ENCODE assay signal across 8 cellular contexts in the genomic region with DNA sequence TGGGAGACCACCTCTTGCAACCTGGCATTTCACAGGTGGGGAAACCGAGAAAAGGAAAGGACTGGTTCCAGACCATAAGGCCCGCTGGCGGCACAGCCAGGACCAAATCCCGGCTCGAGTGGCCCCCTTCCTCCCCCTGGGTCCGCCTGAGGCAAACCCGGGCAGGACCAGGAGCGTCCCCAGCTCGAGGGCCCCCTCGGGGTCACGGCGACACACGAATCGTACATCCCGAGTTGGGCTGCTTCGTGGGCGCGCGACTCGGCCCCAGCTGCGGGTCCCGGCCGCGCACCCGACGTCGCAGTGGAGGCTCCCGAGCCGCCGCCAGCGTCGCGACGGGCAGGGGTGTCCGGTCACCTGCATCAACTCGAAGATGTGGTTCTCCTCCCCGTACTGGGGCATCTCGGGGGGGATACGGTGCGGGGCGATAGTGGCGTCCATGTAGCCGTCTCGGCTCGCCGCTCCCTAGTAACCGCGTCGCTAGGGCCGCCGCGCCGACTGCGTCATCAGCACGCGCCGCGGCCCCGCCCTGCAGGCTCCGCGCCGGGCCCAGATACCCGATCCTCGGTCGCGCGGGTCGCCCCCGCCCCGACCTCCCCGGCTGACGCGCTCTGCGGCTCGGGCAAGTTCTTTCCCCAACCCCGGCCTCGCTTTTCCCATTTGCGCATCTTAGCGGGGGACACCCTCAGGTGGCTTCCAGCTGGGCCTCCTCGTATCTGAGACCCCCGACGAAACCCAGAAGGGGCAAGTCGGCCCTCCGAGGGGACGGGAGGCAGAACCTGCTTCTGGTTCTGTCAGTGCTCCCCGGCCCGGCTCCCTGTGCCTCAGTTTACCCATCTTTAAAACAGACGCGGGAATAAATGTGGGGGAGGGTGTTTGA. TPM values are rescaled to one million over a fixed set of nuclear protein-coding genes. Genes with fewer than 3 reads are reported as not detected.
DNase-seq lines count a peak whose midpoint lies in the region; ATAC-seq and TF ChIP-seq lines count a peak whose summit lies in the region.

A gene with protein sequence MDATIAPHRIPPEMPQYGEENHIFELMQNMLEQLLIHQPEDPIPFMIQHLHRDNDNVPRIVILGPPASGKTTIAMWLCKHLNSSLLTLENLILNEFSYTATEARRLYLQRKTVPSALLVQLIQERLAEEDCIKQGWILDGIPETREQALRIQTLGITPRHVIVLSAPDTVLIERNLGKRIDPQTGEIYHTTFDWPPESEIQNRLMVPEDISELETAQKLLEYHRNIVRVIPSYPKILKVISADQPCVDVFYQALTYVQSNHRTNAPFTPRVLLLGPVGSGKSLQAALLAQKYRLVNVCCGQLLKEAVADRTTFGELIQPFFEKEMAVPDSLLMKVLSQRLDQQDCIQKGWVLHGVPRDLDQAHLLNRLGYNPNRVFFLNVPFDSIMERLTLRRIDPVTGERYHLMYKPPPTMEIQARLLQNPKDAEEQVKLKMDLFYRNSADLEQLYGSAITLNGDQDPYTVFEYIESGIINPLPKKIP (minus strand): TSS at position 467 of the 877 bp plus-strand sequence. CDS start 29 bp downstream, at position 438.

- peak within 1 kb of the TSS; percentile 78 for H3K4me3 Mint-ChIP-seq in activated T-helper 2 cell treated with anti-CD3 and anti-CD28 coated beads, Interferon-gamma antibody, Interleukin-2, Interleukin-4, amounts not matched to agents 10 μg/mL and 5 μg/mL and 100 μg/mL, durations not matched to agents 14 hours and 24 hours and 36 hours (ENCODE audit: low read depth)
- H3K4me3 Mint-ChIP-seq in naive thymus-derived CD4-positive, alpha-beta T cell = peak within 1 kb of the TSS; percentile 73 to 93 (median 81)
- H3K4me3 Mint-ChIP-seq in stimulated activated effector memory CD8-positive, alpha-beta T cell treated with anti-CD3 and anti-CD28 coated beads, Interleukin-12 subunit alpha, Interleukin-12 subunit beta, amount 100 ng/mL, for 72 hours = peak within 1 kb of the TSS; percentile 70

- no peaks in the 10 kb centered on the region for H3K9me2 ChIP-seq in PC-9 (ENCODE audit: insufficient read depth)

- H3K4me2 ChIP-seq in PC-9 = peak within 1 kb of the TSS; percentile 91

- BruUV-seq in PC-9 (replicated peaks; lab: Mats Ljungman, UMichigan) = no TSS peak

- ATAC-seq in GM18519 (IDR thresholded peaks at IDR 0.05; ENCODE audit: low FRiP score, unreplicated experiment) (peak; percentile 48), HG03521 (IDR thresholded peaks at IDR 0.05; ENCODE audit: unreplicated experiment) (peak; percentile 71)
- ATAC-seq in naive thymus-derived CD4-positive, alpha-beta T cell = peak; percentile 91
- peak; percentile 91 for ATAC-seq in stimulated activated effector memory CD8-positive, alpha-beta T cell treated with anti-CD3 and anti-CD28 coated beads, Interleukin-12 subunit alpha, Interleukin-12 subunit beta, amount 100 ng/mL, for 72 hours

- intact Hi-C loops in PC-9 (cut with micrococcal nuclease; ENCODE audit: unreplicated experiment) = no loop called here
- intact Hi-C loops in activated T-helper 2 cell treated with anti-CD3 and anti-CD28 coated beads, Interferon-gamma antibody, Interleukin-2, Interleukin-4, amounts not matched to agents 10 μg/mL and 5 μg/mL and 100 μg/mL, durations not matched to agents 14 hours and 24 hours and 36 hours (cut with micrococcal nuclease) = loop anchor here (2.0 to 5.0 kb wide), 2 partner anchors 207 to 801 kb away; a partner anchor contains a TSS
- intact Hi-C loops in naive thymus-derived CD4-positive, alpha-beta T cell (cut with micrococcal nuclease) = loop anchor here (1.0 to 2.0 kb wide), 5 partner anchors 24 to 472 kb away; a partner anchor contains a TSS

- TF ChIP-seq CTCF in AG04449 (IDR thresholded peaks at IDR 0.05; ENCODE audit: insufficient read depth, low read length, missing control alignments) (no peak), PC-9 (conservative IDR thresholded peaks at IDR 0.05) (no peak)

- no peaks in the 10 kb centered on the region for H3K79me2 ChIP-seq in PC-9 (ENCODE audit: low read depth)

- peaks cover 25% of the 10 kb centered on the region for H3K4me1 Mint-ChIP-seq in activated T-helper 2 cell treated with anti-CD3 and anti-CD28 coated beads, Interferon-gamma antibody, Interleukin-2, Interleukin-4, amounts not matched to agents 10 μg/mL and 5 μg/mL and 100 μg/mL, durations not matched to agents 14 hours and 24 hours and 36 hours (ENCODE audit: low read depth)
- H3K4me1 Mint-ChIP-seq in naive thymus-derived CD4-positive, alpha-beta T cell = peaks cover 5 to 30% (median 7%) of the 10 kb centered on the region in 7 donors
- peaks cover 34% of the 10 kb centered on the region for H3K4me1 Mint-ChIP-seq in stimulated activated effector memory CD8-positive, alpha-beta T cell treated with anti-CD3 and anti-CD28 coated beads, Interleukin-12 subunit alpha, Interleukin-12 subunit beta, amount 100 ng/mL, for 72 hours

- peak within 1 kb of the TSS; percentile 94 for H3K4me3 ChIP-seq in AG04449 (ENCODE audit: low read depth, low read length)
- peak within 1 kb of the TSS; percentile 97 for H3K4me3 ChIP-seq in PC-9
- peak within 1 kb of the TSS; percentile 98 for H3K4me3 ChIP-seq in naive thymus-derived CD4-positive, alpha-beta T cell (ENCODE audit: low read length)

- H3K36me3 ChIP-seq in PC-9 (ENCODE audit: low read depth) = no peaks in the 10 kb centered on the region
- H3K36me3 ChIP-seq in naive thymus-derived CD4-positive, alpha-beta T cell (ENCODE audit: control insufficient read depth in 2 of 3, insufficient read depth in 3 of 3, low read length in 3 of 3) = no peaks in the 10 kb centered on the region

- 0 out of 2 replicates have a peak, but pooled peaks cover 4% of the 10 kb centered on the region for H3K4me1 ChIP-seq in PC-9 (replicated peaks; ENCODE audit: insufficient read depth)
- peaks cover 0 to 6% of the 10 kb centered on the region in 2 donors for H3K4me1 ChIP-seq in naive thymus-derived CD4-positive, alpha-beta T cell (ENCODE audit: control insufficient read depth in 2 of 2, insufficient read depth in 2 of 2, low read length in 2 of 2)

- H3K36me3 Mint-ChIP-seq in activated T-helper 2 cell treated with anti-CD3 and anti-CD28 coated beads, Interferon-gamma antibody, Interleukin-2, Interleukin-4, amounts not matched to agents 10 μg/mL and 5 μg/mL and 100 μg/mL, durations not matched to agents 14 hours and 24 hours and 36 hours (ENCODE audit: low read depth) = no peaks in the 10 kb centered on the region
- H3K36me3 Mint-ChIP-seq in naive thymus-derived CD4-positive, alpha-beta T cell = no peaks in the 10 kb centered on the region
- no peaks in the 10 kb centered on the region for H3K36me3 Mint-ChIP-seq in stimulated activated effector memory CD8-positive, alpha-beta T cell treated with anti-CD3 and anti-CD28 coated beads, Interleukin-12 subunit alpha, Interleukin-12 subunit beta, amount 100 ng/mL, for 72 hours

- H3K27ac Mint-ChIP-seq in activated T-helper 2 cell treated with anti-CD3 and anti-CD28 coated beads, Interferon-gamma antibody, Interleukin-2, Interleukin-4, amounts not matched to agents 10 μg/mL and 5 μg/mL and 100 μg/mL, durations not matched to agents 14 hours and 24 hours and 36 hours = peak within 1 kb of the TSS; percentile 71
- peak within 1 kb of the TSS; percentile 71 to 89 (median 85) for H3K27ac Mint-ChIP-seq in naive thymus-derived CD4-positive, alpha-beta T cell
- peak within 1 kb of the TSS; percentile 52 for H3K27ac Mint-ChIP-seq in stimulated activated effector memory CD8-positive, alpha-beta T cell treated with anti-CD3 and anti-CD28 coated beads, Interleukin-12 subunit alpha, Interleukin-12 subunit beta, amount 100 ng/mL, for 72 hours

- no peaks in the 10 kb centered on the region for H3K27me3 ChIP-seq in PC-9 (ENCODE audit: insufficient read depth, low read depth)
- no peaks in the 10 kb centered on the region for H3K27me3 ChIP-seq in naive thymus-derived CD4-positive, alpha-beta T cell (ENCODE audit: control insufficient read depth in 2 of 2, insufficient read depth in 2 of 2, low read length in 2 of 2)

- peak within 1 kb of the TSS; percentile 45 for H3K27ac ChIP-seq in PC-9
- peak within 1 kb of the TSS; percentile 74 for H3K27ac ChIP-seq in naive thymus-derived CD4-positive, alpha-beta T cell (ENCODE audit: low read depth, low read length)

- peaks cover 22% of the 10 kb centered on the region for H3F3A ChIP-seq in PC-9 (ENCODE audit: insufficient read depth, low read depth)

- H2AFZ ChIP-seq in PC-9 = peak within 1 kb of the TSS; percentile 100

- DNase-seq in AG04449 (ENCODE audit: low read depth, low spot score) (no peak), PC-9 (peak; percentile 45 to 76), fibroblast of peridontal ligament (ENCODE audit: extremely low read depth) (peak; percentile 63)
- peak; percentile 72 for DNase-seq in activated T-helper 2 cell treated with anti-CD3 and anti-CD28 coated beads, Interferon-gamma antibody, Interleukin-2, Interleukin-4, amounts not matched to agents 10 μg/mL and 5 μg/mL and 100 μg/mL, durations not matched to agents 14 hours and 24 hours and 36 hours (ENCODE audit: low spot score)
- peak; percentile 69 to 88 (median 80) for DNase-seq in naive thymus-derived CD4-positive, alpha-beta T cell
- peak; percentile 85 to 87 for DNase-seq in stimulated activated effector memory CD8-positive, alpha-beta T cell treated with anti-CD3 and anti-CD28 coated beads, Interleukin-12 subunit alpha, Interleukin-12 subunit beta, amount 100 ng/mL, for 72 hours (ENCODE audit: low spot score in 2 of 2)

- CTCF ChIA-PET in AG04449 (lab: Yijun Ruan, JAX) = interaction anchor here (0.6 to 4.5 kb wide), 5 partner anchors 10 to 606 kb away, joined by 3 to 32 read pairs (median 3); no protein-coding TSS in a partner anchor
- CTCF ChIA-PET in PC-9 (lab: Charles Lee) = interaction anchor here (0.7 kb wide), 1 partner anchor 24 kb away, joined by 3 read pairs; no protein-coding TSS in a partner anchor
- CTCF ChIA-PET in naive thymus-derived CD4-positive, alpha-beta T cell (lab: Charles Lee) = interaction anchor here (1.1 kb wide), 1 partner anchor 144 kb away, joined by 3 read pairs; no protein-coding TSS in a partner anchor

- no peaks in the 10 kb centered on the region for H4K20me1 ChIP-seq in PC-9 (ENCODE audit: insufficient read depth)

- H3K27me3 Mint-ChIP-seq in activated T-helper 2 cell treated with anti-CD3 and anti-CD28 coated beads, Interferon-gamma antibody, Interleukin-2, Interleukin-4, amounts not matched to agents 10 μg/mL and 5 μg/mL and 100 μg/mL, durations not matched to agents 14 hours and 24 hours and 36 hours (ENCODE audit: low read depth) = peaks cover 4% of the 10 kb centered on the region
- peaks cover 0 to 12% (median 0%) of the 10 kb centered on the region in 5 donors for H3K27me3 Mint-ChIP-seq in naive thymus-derived CD4-positive, alpha-beta T cell

- H3K9me3 ChIP-seq in PC-9 (ENCODE audit: insufficient read depth, low read depth) = no peaks in the 10 kb centered on the region
- H3K9me3 ChIP-seq in naive thymus-derived CD4-positive, alpha-beta T cell (ENCODE audit: control insufficient read depth in 2 of 3, low read length in 3 of 3) = no peaks in the 10 kb centered on the region

- H3K9me3 Mint-ChIP-seq in activated T-helper 2 cell treated with anti-CD3 and anti-CD28 coated beads, Interferon-gamma antibody, Interleukin-2, Interleukin-4, amounts not matched to agents 10 μg/mL and 5 μg/mL and 100 μg/mL, durations not matched to agents 14 hours and 24 hours and 36 hours = no peaks in the 10 kb centered on the region
- no peaks in the 10 kb centered on the region for H3K9me3 Mint-ChIP-seq in naive thymus-derived CD4-positive, alpha-beta T cell
- no peaks in the 10 kb centered on the region for H3K9me3 Mint-ChIP-seq in stimulated activated effector memory CD8-positive, alpha-beta T cell treated with anti-CD3 and anti-CD28 coated beads, Interleukin-12 subunit alpha, Interleukin-12 subunit beta, amount 100 ng/mL, for 72 hours

- POLR2A ChIA-PET in AG04449 (lab: Yijun Ruan, JAX) (interaction anchor here (0.7 kb wide), 1 partner anchor 11 kb away, joined by 3 read pairs; no protein-coding TSS in a partner anchor), PC-9 (lab: Charles Lee; ENCODE audit: unreplicated experiment) (no interaction called here)
- POLR2A ChIA-PET in naive thymus-derived CD4-positive, alpha-beta T cell (lab: Charles Lee) = interaction anchor here (0.9 to 2.5 kb wide), 3 partner anchors 29 to 224 kb away, joined by 3 to 9 read pairs (median 3); a partner anchor contains a TSS

RNA-seq across cellular contexts. Expression of the gene that starts here (rescaled TPM):
- total RNA-seq in PC-9 (2021) = 5.4 and 7.2 TPM in 2 replicates
- total RNA-seq in activated T-helper 2 cell treated with anti-CD3 and anti-CD28 coated beads, Interferon-gamma antibody, Interleukin-2, Interleukin-4, amounts not matched to agents 10 μg/mL and 5 μg/mL and 100 μg/mL, durations not matched to agents 14 hours and 24 hours and 36 hours = not detected in 2 replicates
- under 1 TPM in 2 of 5 experiments, not detected in 3; 0.10 to 0.20 TPM for total RNA-seq in naive thymus-derived CD4-positive, alpha-beta T cell
- under 1 TPM in 1 of 2 donors, not detected in 1; 0.12 TPM for polyA plus RNA-seq in naive thymus-derived CD4-positive, alpha-beta T cell

Comparison
In these comparisons a context has a peak if more than half of its experiments do, and no peak if none do; other contexts are left out.
1. Peak in DNase-seq in activated T-helper 2 cell treated with anti-CD3 and anti-CD28 coated beads, Interferon-gamma antibody, Interleukin-2, Interleukin-4, amounts not matched to agents 10 μg/mL and 5 μg/mL and 100 μg/mL, durations not matched to agents 14 hours and 24 hours and 36 hours; RNA of the gene not detected or under 1 TPM.
2. Peak in DNase-seq, ATAC-seq, H3K4me3 ChIP-seq and H3K27ac ChIP-seq in naive thymus-derived CD4-positive, alpha-beta T cell; RNA of the gene not detected or under 1 TPM.